8 cellular contexts compared by ENCODE assay signal in the genomic region with DNA sequence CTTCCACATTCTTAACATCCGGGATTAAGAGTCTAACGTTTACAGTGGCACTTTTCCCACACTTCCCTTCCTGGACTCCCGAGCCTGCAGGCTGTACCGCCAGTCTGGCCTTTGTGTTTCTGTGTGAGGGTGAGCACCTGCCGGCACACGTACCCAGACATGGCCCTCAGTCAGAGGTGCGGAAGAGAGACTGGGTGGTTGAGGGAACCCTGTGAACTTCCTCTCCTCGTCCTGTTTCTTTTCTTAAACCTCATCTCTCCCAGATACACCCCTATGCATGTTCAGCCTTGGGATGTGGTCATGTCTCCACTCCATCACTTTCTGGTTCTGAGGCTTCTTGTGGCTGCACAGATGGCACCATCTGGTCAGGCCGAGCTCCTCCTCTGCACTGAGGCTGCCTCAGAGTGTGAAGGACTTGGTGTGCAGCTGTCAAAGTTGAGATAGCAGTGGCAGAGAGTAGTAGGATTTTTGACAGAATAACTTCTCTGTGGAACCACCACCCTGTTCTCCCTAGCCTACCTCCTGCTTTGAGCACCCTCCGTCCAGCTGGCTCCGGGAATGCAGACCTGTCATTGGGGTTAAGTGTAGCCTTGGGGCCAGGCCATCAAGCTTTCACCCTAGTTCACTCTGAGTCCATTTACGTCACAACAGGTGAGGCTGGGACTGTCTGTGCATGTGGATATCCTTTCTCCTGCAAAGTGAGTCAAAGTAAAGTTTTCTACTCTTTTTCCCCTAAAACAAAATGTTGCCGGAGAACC. TPM values are rescaled to one million over a fixed set of nuclear protein-coding genes. Genes with fewer than 3 reads are reported as not detected.
DNase-seq lines count a peak whose midpoint lies in the region; ATAC-seq, FAIRE-seq and TF ChIP-seq lines count a peak whose summit lies in the region.

No MANE protein-coding gene starts in this region.

- H3K4me3 ChIP-seq in neural progenitor cell, result no peak overlapping the region

- no peak overlapping the region for H3K4me3 Mint-ChIP-seq in neural progenitor cell

- no peaks in the 10 kb centered on the region for H3K27me3 ChIP-seq in neural progenitor cell

- H3K9me3 ChIP-seq in neural progenitor cell (ENCODE audit: low read depth), result no peaks in the 10 kb centered on the region

- H3K9ac ChIP-seq in neural progenitor cell, result no peak overlapping the region

- ATAC-seq in GM18909 (IDR thresholded peaks at IDR 0.05; ENCODE audit: poor library complexity, unreplicated experiment) (peak; percentile 71), HG02798 (IDR thresholded peaks at IDR 0.05; ENCODE audit: poor library complexity, unreplicated experiment) (peak; percentile 58)

- peaks cover 5% of the 10 kb centered on the region for H3K36me3 Mint-ChIP-seq in neural progenitor cell

- peak overlapping the region; percentile 91 for H3K27ac Mint-ChIP-seq in neural progenitor cell

- no peaks in the 10 kb centered on the region for H4K20me1 ChIP-seq in neural progenitor cell (ENCODE audit: low read depth)

- FAIRE-seq in HTR-8/SVneo (lab: Jason Lieb, UNC), result no peak

- no peaks in the 10 kb centered on the region for H3K9me3 Mint-ChIP-seq in neural progenitor cell

- H3K36me3 ChIP-seq in neural progenitor cell, result no peaks in the 10 kb centered on the region

- no peak overlapping the region for H3K4me2 ChIP-seq in neural progenitor cell

- peaks cover 22% of the 10 kb centered on the region for H3K4me1 ChIP-seq in neural progenitor cell

- H2AFZ ChIP-seq in neural progenitor cell (replicated peaks), result no peak overlapping the region

- no peak overlapping the region for H3K27ac ChIP-seq in neural progenitor cell

- peaks cover 12% of the 10 kb centered on the region for H3F3A ChIP-seq in neural progenitor cell (ENCODE audit: low read depth)

- DNase-seq in NCI-H524 (lab: John Stamatoyannopoulos, UW) (peak; percentile 73 to 91), neural progenitor cell (ENCODE audit: low spot score) (no peak), HTR-8/SVneo (ENCODE audit: insufficient read length, low spot score) (no peak), cerebellar nuclear complex (lab: John Stamatoyannopoulos, UW) (no peak)
- DNase-seq in activated effector memory CD4-positive, alpha-beta T cell treated with Interleukin-2 at 50 U/mL for 16 hours, result no peak
- DNase-seq in activated naive CD4-positive, alpha-beta T cell treated with Interleukin-2 at 50 U/mL for 16 hours, result no peak

- TF ChIP-seq CTCF in neural progenitor cell (IDR thresholded peaks at IDR 0.05), result no peak

- peaks cover 2% of the 10 kb centered on the region for H3K27me3 Mint-ChIP-seq in neural progenitor cell (ENCODE audit: insufficient read depth, low read depth)

- H3K4me1 Mint-ChIP-seq in neural progenitor cell, result peaks cover 37% of the 10 kb centered on the region

- H3K79me2 ChIP-seq in neural progenitor cell (ENCODE audit: low read depth), result no peaks in the 10 kb centered on the region

RNA-seq across cellular contexts. Expression of gene VASH2, which starts 31.4 kb away (rescaled TPM):
- 5.2 and 10.7 TPM in 2 replicates for total RNA-seq in neural progenitor cell (ENCODE audit: low replicate concordance)

RNA-seq across cellular contexts. Expression of gene ANGEL2, which starts 33.9 kb away (rescaled TPM):
- total RNA-seq in neural progenitor cell (ENCODE audit: low replicate concordance), result 70.6 and 101 TPM in 2 replicates

Comparison
In these comparisons a context has a peak if more than half of its experiments do, and no peak if none do; other contexts are left out.
1. DNase-seq: peak in NCI-H524 (2 of 2); none in neural progenitor cell (single experiment), HTR-8/SVneo (single experiment), activated effector memory CD4-positive, alpha-beta T cell treated with Interleukin-2 at 50 U/mL for 16 hours (single experiment), activated naive CD4-positive, alpha-beta T cell treated with Interleukin-2 at 50 U/mL for 16 hours (single experiment) and cerebellar nuclear complex (0 of 2).